ENCODE assay signal across 13 cellular contexts in the genomic region with DNA sequence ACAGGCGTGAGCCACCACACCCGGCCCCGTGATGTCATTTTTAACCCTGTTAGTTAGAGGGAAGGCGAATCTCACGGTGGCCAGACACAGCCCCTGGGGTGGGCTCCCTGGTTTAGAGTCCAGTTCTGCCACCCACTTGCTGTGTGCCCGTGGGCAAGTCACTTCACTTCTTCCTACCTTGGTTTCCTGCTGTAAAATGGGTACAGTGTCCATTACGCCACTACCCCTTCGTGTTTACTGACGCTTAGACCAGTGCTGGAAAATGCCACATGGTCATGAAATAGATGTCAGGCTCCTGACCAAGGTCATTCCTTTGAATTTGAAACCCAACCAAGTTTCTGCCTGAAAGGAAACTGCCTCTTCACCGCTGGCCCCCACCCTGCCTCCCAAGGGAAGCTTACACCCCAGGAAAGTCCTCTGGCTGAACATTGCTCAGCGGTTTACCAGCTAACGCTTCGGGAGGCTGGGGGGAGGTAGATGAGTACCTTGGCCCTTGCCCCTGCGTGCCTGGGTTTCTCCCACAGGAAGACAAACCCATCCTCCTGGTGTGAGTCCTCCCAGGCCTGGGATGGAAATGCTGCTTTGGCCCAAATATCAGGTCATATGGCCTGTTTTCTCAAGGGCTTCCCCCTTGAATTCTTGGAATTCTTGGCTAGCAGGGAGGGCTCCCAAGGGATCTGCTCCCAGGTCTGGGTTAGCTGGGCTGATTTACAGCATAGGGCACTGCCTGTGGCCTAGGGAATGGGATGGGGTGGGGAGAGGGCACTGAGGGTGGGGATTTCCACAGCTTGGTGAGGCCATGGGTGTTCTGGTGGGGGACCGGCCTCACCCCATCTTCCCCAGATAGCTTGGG. TPM values are rescaled to one million over a fixed set of nuclear protein-coding genes. Genes with fewer than 3 reads are reported as not detected.
DNase-seq lines count a peak whose midpoint lies in the region; ATAC-seq and TF ChIP-seq lines count a peak whose summit lies in the region.
"Had no signal": no experiment of that assay in that cellular context is flagged by ENCODE, and none has a peak within 500 bp of the region (broad histone marks: within the 10 kb centered on the region; RNA-seq: fewer than 3 reads in every experiment).

No MANE protein-coding gene starts in this region.

- peak overlapping the region; percentile 95 for H3K27ac Mint-ChIP-seq in WTC11
- H3K27ac Mint-ChIP-seq in glutamatergic neuron (ENCODE audit: unreplicated experiment), result no peak overlapping the region
- H3K27ac Mint-ChIP-seq: CD4-positive, CD25-positive, alpha-beta regulatory T cell had no signal

- TF ChIP-seq CTCF in WTC11 (IDR thresholded peaks at IDR 0.05) (no peak), left ventricle myocardium inferior (IDR thresholded peaks at IDR 0.05; ENCODE audit: borderline replicate concordance) (no peak), glutamatergic neuron (IDR thresholded peaks at IDR 0.05; ENCODE audit: partially characterized antibody, unreplicated experiment) (no peak)

- CTCF ChIA-PET in WTC11 (lab: Charles Lee), result interaction anchor here (1.0 to 3.0 kb wide), 4 partner anchors 13 to 132 kb away, joined by 3 to 14 read pairs (median 6); no protein-coding TSS in a partner anchor

- H3K27me3 Mint-ChIP-seq in WTC11 (ENCODE audit: low read depth) (peaks cover 12% of the 10 kb centered on the region; the same call in 1 of the 2 replicates), glutamatergic neuron (ENCODE audit: unreplicated experiment) (peaks cover 4% of the 10 kb centered on the region)

- H3K9me3 ChIP-seq in left ventricle myocardium inferior (replicated peaks), result peaks cover 28% of the 10 kb centered on the region
- peaks cover 16% of the 10 kb centered on the region for H3K9me3 ChIP-seq in trophoblast cell (ENCODE audit: insufficient read depth, low read depth, low read length)

- peak; percentile 86 for ATAC-seq in WTC11
- ATAC-seq in HG02763 (IDR thresholded peaks at IDR 0.05; ENCODE audit: unreplicated experiment), result no peak

- peaks cover 24% of the 10 kb centered on the region for H3K4me1 ChIP-seq in left ventricle myocardium inferior
- H3K4me1 ChIP-seq in trophoblast cell (ENCODE audit: control insufficient read depth in 1 of 2, insufficient read depth in 2 of 2, low read length in 2 of 2), result peaks cover 10% of the 10 kb centered on the region in 2 experiments

- WGBS in trophoblast cell (ENCODE audit: extremely low coverage, insufficient coverage, insufficient read length), result no CpG with 5 or more reads among the region's 15 CpGs

- H3K79me2 ChIP-seq in trophoblast cell (ENCODE audit: control insufficient read depth, insufficient read depth, low read length, poor library complexity), result no peaks in the 10 kb centered on the region

- H3K9me3 Mint-ChIP-seq in WTC11, result peaks cover 38% of the 10 kb centered on the region
- H3K9me3 Mint-ChIP-seq in glutamatergic neuron (ENCODE audit: unreplicated experiment), result peaks cover 12% of the 10 kb centered on the region

- peak overlapping the region; percentile 86 for H3K27ac ChIP-seq in left ventricle myocardium inferior (replicated peaks)
- H3K27ac ChIP-seq in trophoblast cell (ENCODE audit: low read depth, low read length), result peak overlapping the region; percentile 46
- H3K27ac ChIP-seq: cardiac muscle cell, neutrophil had no signal

- no peak overlapping the region for H2AK5ac ChIP-seq in trophoblast cell (ENCODE audit: low read length)

- no peak overlapping the region for H4K12ac ChIP-seq in trophoblast cell (ENCODE audit: low read depth, low read length)

- H4K8ac ChIP-seq in trophoblast cell (ENCODE audit: low read depth, low read length), result no peak overlapping the region

- H3K4me3 ChIP-seq in left ventricle myocardium inferior (no peak overlapping the region), trophoblast cell (ENCODE audit: low read depth, low read length) (peak overlapping the region; percentile 15)
- H3K4me3 ChIP-seq: cardiac muscle cell had no signal

- peak; percentile 85 for DNase-seq in Daoy (ENCODE audit: low read depth)
- peak; percentile 40 for DNase-seq in WTC11 (ENCODE audit: low spot score)
- DNase-seq in left ventricle myocardium inferior, result peak; percentile 69
- DNase-seq in trophoblast cell, result no peak
- no peak for DNase-seq in glutamatergic neuron
- DNase-seq in Ammon's horn (ENCODE audit: low spot score), result no peak
- DNase-seq in stimulated activated CD4-positive, alpha-beta T cell treated with anti-CD3 and anti-CD28 coated beads, Interleukin-1b, Interleukin-23, amount 100 ng/mL, for 48 hours, result no peak
- DNase-seq: CD4-positive, CD25-positive, alpha-beta regulatory T cell; NCI-H82 had no signal

- peak overlapping the region; percentile 24 for H3K18ac ChIP-seq in trophoblast cell (ENCODE audit: low read length)

- no peak overlapping the region for H2BK120ac ChIP-seq in trophoblast cell (ENCODE audit: insufficient read depth, low read length, poor library complexity)

- H3K36me3 Mint-ChIP-seq in WTC11 (peaks cover 26% of the 10 kb centered on the region), glutamatergic neuron (ENCODE audit: unreplicated experiment) (peaks cover 17% of the 10 kb centered on the region)
- H3K36me3 Mint-ChIP-seq: CD4-positive, CD25-positive, alpha-beta regulatory T cell had no signal

- H3K27me3 ChIP-seq in left ventricle myocardium inferior (ENCODE audit: low read depth), result no peaks in the 10 kb centered on the region
- H3K27me3 ChIP-seq in trophoblast cell (ENCODE audit: insufficient read depth, low read length), result no peaks in the 10 kb centered on the region
- H3K27me3 ChIP-seq: cardiac muscle cell had no signal

- no peak overlapping the region for H4K91ac ChIP-seq in trophoblast cell (ENCODE audit: low read depth, low read length)

- no peak overlapping the region for H3K23ac ChIP-seq in trophoblast cell (ENCODE audit: low read length)

- POLR2A ChIA-PET in WTC11 (lab: Charles Lee), result no interaction called here

- peak overlapping the region; percentile 8 for H3K4me2 ChIP-seq in trophoblast cell (ENCODE audit: low read length)

- peak overlapping the region; percentile 27 for H2BK5ac ChIP-seq in trophoblast cell (ENCODE audit: low read depth, low read length, poor library complexity)

- no peak overlapping the region for H3K4ac ChIP-seq in trophoblast cell (ENCODE audit: low read depth, low read length)

- H3K14ac ChIP-seq in trophoblast cell (ENCODE audit: low read length), result peak overlapping the region; percentile 34

- intact Hi-C loops in left ventricle myocardium inferior (cut with micrococcal nuclease), result no loop called here

- peak overlapping the region; percentile 28 for H3K9ac ChIP-seq in trophoblast cell (ENCODE audit: low read length)

- peaks cover 5% of the 10 kb centered on the region for H3K79me1 ChIP-seq in trophoblast cell (ENCODE audit: low read length)

- no peak overlapping the region for H2AFZ ChIP-seq in trophoblast cell (ENCODE audit: insufficient read depth, low read length, poor library complexity)

- H3K36me3 ChIP-seq in left ventricle myocardium inferior (no peaks in the 10 kb centered on the region), trophoblast cell (ENCODE audit: control insufficient read depth in 1 of 2, insufficient read depth in 2 of 2, low read length in 2 of 2) (no peaks in the 10 kb centered on the region)
- H3K36me3 ChIP-seq: cardiac muscle cell, neutrophil had no signal

- peak overlapping the region; percentile 40 for H2BK12ac ChIP-seq in trophoblast cell (ENCODE audit: low read length)

- H3K4me1 Mint-ChIP-seq in WTC11, result peaks cover 37% of the 10 kb centered on the region
- H3K4me1 Mint-ChIP-seq in glutamatergic neuron (ENCODE audit: low read depth, unreplicated experiment), result no peaks in the 10 kb centered on the region

- H3K4me3 Mint-ChIP-seq in WTC11, result no peak overlapping the region
- H3K4me3 Mint-ChIP-seq in glutamatergic neuron (ENCODE audit: unreplicated experiment), result no peak overlapping the region
- H3K4me3 Mint-ChIP-seq: CD4-positive, CD25-positive, alpha-beta regulatory T cell had no signal

TF ChIP-seq in WTC11, 78 proteins besides CTCF, POLR2A, EP300 and RAD21 (continues in another document):
- TF ChIP-seq, protein P1, sequence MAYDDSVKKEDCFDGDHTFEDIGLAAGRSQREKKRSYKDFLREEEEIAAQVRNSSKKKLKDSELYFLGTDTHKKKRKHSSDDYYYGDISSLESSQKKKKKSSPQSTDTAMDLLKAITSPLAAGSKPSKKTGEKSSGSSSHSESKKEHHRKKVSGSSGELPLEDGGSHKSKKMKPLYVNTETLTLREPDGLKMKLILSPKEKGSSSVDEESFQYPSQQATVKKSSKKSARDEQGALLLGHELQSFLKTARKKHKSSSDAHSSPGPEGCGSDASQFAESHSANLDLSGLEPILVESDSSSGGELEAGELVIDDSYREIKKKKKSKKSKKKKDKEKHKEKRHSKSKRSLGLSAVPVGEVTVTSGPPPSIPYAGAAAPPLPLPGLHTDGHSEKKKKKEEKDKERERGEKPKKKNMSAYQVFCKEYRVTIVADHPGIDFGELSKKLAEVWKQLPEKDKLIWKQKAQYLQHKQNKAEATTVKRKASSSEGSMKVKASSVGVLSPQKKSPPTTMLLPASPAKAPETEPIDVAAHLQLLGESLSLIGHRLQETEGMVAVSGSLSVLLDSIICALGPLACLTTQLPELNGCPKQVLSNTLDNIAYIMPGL (CRISPR knock-in tag; IDR thresholded peaks at IDR 0.05), result no peak
- TF ChIP-seq ZBTB43 (CRISPR knock-in tag; IDR thresholded peaks at IDR 0.05), result no peak
- TF ChIP-seq ESRRA (CRISPR knock-in tag; IDR thresholded peaks at IDR 0.05; ENCODE audit: borderline replicate concordance), result no peak
- TF ChIP-seq ZNF423 (CRISPR knock-in tag; IDR thresholded peaks at IDR 0.05), result peak; percentile 79

RNA-seq across cellular contexts. Expression of gene AADACL4, which starts 7.6 kb away (rescaled TPM):
- not detected in 2 replicates for total RNA-seq in Daoy (2014; rRNA removed; shearing (Covaris generic))
- total RNA-seq in WTC11 (2021) (0.11 TPM in 1 of 3 replicates, not detected in the others), left ventricle myocardium inferior (not detected), glutamatergic neuron (ENCODE audit: unreplicated experiment) (not detected)
- polyA plus RNA-seq in trophoblast cell (2013), result 0.03 TPM in 1 of 2 replicates, not detected in the other
- total RNA-seq: cardiac muscle cell; CD4-positive, CD25-positive, alpha-beta regulatory T cell; T-helper 2 cell treated with Interferon-gamma antibody and Interleukin-4, amounts not matched to agents 100 ng/mL and 5 ng/mL, for 36 hours had no signal
- polyA plus RNA-seq: cardiac muscle cell; CD4-positive, CD25-positive, alpha-beta regulatory T cell had no signal

RNA-seq across cellular contexts. Expression of gene DHRS3, which starts 18.3 kb away (rescaled TPM):
- total RNA-seq in Daoy (2014; rRNA removed; shearing (Covaris generic)), result 45.8 and 49.4 TPM in 2 replicates
- total RNA-seq in WTC11 (2021) (37.6 to 37.9 TPM (median 37.7 TPM) in 3 replicates), left ventricle myocardium inferior (89.7 TPM), glutamatergic neuron (ENCODE audit: unreplicated experiment) (not detected)
- polyA plus RNA-seq in trophoblast cell (2013), result 6.9 and 7.0 TPM in 2 replicates

Comparison
In these comparisons a context has a peak if more than half of its experiments do, and no peak if none do; other contexts are left out.
1. DNase-seq: peak in Daoy (single experiment), WTC11 (single experiment) and left ventricle myocardium inferior (single experiment); none in trophoblast cell (0 of 2), glutamatergic neuron (single experiment), Ammon's horn (single experiment) and stimulated activated CD4-positive, alpha-beta T cell treated with anti-CD3 and anti-CD28 coated beads, Interleukin-1b, Interleukin-23, amount 100 ng/mL, for 48 hours (single experiment).
2. RNA of gene DHRS3, which starts 18.3 kb away (total RNA-seq): 89.7 TPM in left ventricle myocardium inferior (single experiment), 45.8 to 49.4 TPM in Daoy and 37.6 to 37.9 TPM in WTC11; not detected in glutamatergic neuron (single experiment); every median in the first group is over 10 times any median in the second.